9 cellular contexts compared by ENCODE assay signal in the genomic region with DNA sequence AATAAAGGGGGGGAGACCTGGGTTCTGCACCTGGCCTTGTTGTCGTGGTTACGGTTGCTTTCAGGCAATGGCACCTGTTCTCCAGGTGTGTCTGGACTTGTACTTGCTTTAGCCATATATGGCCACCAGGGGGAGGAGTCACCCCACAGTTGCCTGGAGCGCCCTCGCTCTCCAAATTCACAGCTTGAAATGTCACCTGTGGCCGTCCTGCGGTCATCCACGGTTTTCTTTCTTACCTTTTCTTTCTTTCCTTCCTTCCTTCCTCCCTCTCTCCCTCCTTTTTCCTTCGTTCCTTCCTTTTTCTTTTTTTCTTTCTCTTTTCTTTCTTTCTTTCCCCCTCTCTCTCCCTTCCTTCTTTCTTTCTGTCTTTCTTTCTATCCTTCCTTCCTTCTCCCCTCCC.
DNase-seq lines count a peak whose midpoint lies in the region; ATAC-seq, FAIRE-seq and TF ChIP-seq lines count a peak whose summit lies in the region.
"Had no signal": no experiment of that assay in that cellular context is flagged by ENCODE, and none has a peak within 500 bp of the region (broad histone marks: within the 10 kb centered on the region; RNA-seq: fewer than 3 reads in every experiment).

No MANE protein-coding gene starts in this region.

- DNase-seq in NK-92 treated with Interleukin-12 subunit alpha and Interleukin-12 subunit beta, amount 100 ng/mL, for 24 hours (lab: John Stamatoyannopoulos, UW) = peak; percentile 54
- no peak for DNase-seq in NK-92 (lab: John Stamatoyannopoulos, UW; ENCODE audit: unreplicated experiment)
- peak; percentile 82 for DNase-seq in NCI-H774 (lab: John Stamatoyannopoulos, UW)
- DNase-seq in activated T-cell treated with anti-CD3 and anti-CD28 coated beads for 24 hours (ENCODE audit: low read depth) = peak; percentile 37
- DNase-seq in fibroblast of pulmonary artery (ENCODE audit: low read depth) = peak; percentile 48
- DNase-seq in small intestine = peak; percentile 67

- H3K4me3 ChIP-seq in fibroblast of pulmonary artery (replicated peaks; ENCODE audit: low read depth, low read length) (no peak overlapping the region), small intestine (ENCODE audit: low read depth in 1 of 2, low read length in 2 of 2) (no peak overlapping the region)
- H3K4me3 ChIP-seq: BLaER1 had no signal

- FAIRE-seq in small intestine (lab: Jason Lieb, UNC) = no peak

- no peak overlapping the region for H3K27ac ChIP-seq in small intestine (ENCODE audit: low read depth in 1 of 2, low read length in 1 of 2)
- H3K27ac ChIP-seq: BLaER1 had no signal

- no peaks in the 10 kb centered on the region for H3K4me1 ChIP-seq in small intestine (ENCODE audit: control insufficient read depth in 2 of 2, insufficient read depth in 1 of 2, low read depth in 1 of 2, low read length in 1 of 2)
- H3K4me1 ChIP-seq: BLaER1 had no signal

- H3K9me3 ChIP-seq in small intestine (ENCODE audit: control insufficient read depth, low read depth) = no peaks in the 10 kb centered on the region
- H3K9me3 ChIP-seq: BLaER1 had no signal

- H3K27me3 ChIP-seq in small intestine (ENCODE audit: control insufficient read depth in 2 of 2, insufficient read depth in 2 of 2, low read length in 2 of 2) = no peaks in the 10 kb centered on the region
- H3K27me3 ChIP-seq: BLaER1 had no signal

- ATAC-seq in HG03175 (IDR thresholded peaks at IDR 0.05; ENCODE audit: unreplicated experiment) (peak; percentile 87), HG03097 (IDR thresholded peaks at IDR 0.05; ENCODE audit: low FRiP score, unreplicated experiment) (no peak)

- TF ChIP-seq CTCF in fibroblast of pulmonary artery (IDR thresholded peaks at IDR 0.05; ENCODE audit: low read length, missing control alignments) = peak; percentile 61

- 2 to 9% (median 4%) methylated on average over 8 of the region's 8 CpGs for WGBS in small intestine, 3 donors

- no peaks in the 10 kb centered on the region for H3K36me3 ChIP-seq in small intestine (ENCODE audit: control insufficient read depth in 2 of 2, insufficient read depth in 2 of 2, low read length in 2 of 2)
- H3K36me3 ChIP-seq: BLaER1 had no signal
